1 cellular context compared by ENCODE assay signal in the genomic region with DNA sequence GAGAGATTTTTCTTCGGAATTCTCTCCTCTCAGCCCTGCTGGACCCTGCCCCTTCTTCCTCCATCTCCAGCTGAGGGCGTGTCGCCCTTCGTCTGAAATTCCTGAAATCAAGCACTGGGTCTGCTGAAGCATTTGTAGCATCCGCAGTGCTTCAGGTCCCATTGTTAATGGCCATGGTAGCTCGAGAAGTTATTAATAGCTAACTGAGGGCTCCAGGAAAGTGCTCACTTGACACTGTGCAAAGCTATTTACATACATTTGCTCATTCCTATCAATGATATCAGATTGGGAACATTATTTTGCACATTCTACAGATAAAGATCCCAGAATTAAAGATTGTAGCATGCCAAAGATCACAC.
TF ChIP-seq lines count a peak whose summit lies in the region.

No MANE protein-coding gene starts in this region.

TF ChIP-seq in IMR-90, 13 proteins besides CTCF, POLR2A, EP300 and RAD21:
- TF ChIP-seq MAFK (IDR thresholded peaks at IDR 0.05; ENCODE audit: low read depth, low read length) (no peak), MXI1 (IDR thresholded peaks at IDR 0.05; ENCODE audit: borderline replicate concordance, low read depth, low read length) (no peak; the same call in 1 of the 2 replicates), BHLHE40 (IDR thresholded peaks at IDR 0.05; ENCODE audit: low read depth, low read length) (no peak), USF2 (IDR thresholded peaks at IDR 0.05; ENCODE audit: low read depth, low read length) (no peak), NFE2L2 (IDR thresholded peaks at IDR 0.05; ENCODE audit: low read depth, low read length) (no peak), FOS (IDR thresholded peaks at IDR 0.05; ENCODE audit: low read depth, low read length) (no peak), RCOR1 (IDR thresholded peaks at IDR 0.05; ENCODE audit: insufficient replicate concordance, low read length) (no peak), CHD1 (IDR thresholded peaks at IDR 0.05; ENCODE audit: low read depth, low read length) (no peak), MAZ (IDR thresholded peaks at IDR 0.05; ENCODE audit: borderline replicate concordance, low read depth, low read length) (no peak), RFX5 (IDR thresholded peaks at IDR 0.05; ENCODE audit: low read depth, low read length) (no peak), CEBPB (IDR thresholded peaks at IDR 0.05; ENCODE audit: low read depth, low read length) (no peak), SMC3 (IDR thresholded peaks at IDR 0.05; ENCODE audit: low read depth, low read length) (no peak)
- TF ChIP-seq, protein P1, sequence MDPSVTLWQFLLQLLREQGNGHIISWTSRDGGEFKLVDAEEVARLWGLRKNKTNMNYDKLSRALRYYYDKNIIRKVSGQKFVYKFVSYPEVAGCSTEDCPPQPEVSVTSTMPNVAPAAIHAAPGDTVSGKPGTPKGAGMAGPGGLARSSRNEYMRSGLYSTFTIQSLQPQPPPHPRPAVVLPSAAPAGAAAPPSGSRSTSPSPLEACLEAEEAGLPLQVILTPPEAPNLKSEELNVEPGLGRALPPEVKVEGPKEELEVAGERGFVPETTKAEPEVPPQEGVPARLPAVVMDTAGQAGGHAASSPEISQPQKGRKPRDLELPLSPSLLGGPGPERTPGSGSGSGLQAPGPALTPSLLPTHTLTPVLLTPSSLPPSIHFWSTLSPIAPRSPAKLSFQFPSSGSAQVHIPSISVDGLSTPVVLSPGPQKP (IDR thresholded peaks at IDR 0.05; ENCODE audit: borderline replicate concordance, low read depth, low read length) = no peak
